Comparison of ENCODE assay signal across 10 cellular contexts in genomic region chr5:127957183-127957582, GRCh38.
A peak's percentile ranks its signal among the peaks of the same experiment; 100 is the strongest.
DNase-seq lines count a peak whose midpoint lies in the region; TF ChIP-seq lines count a peak whose summit lies in the region.
"Had no signal": no experiment of that assay in that cellular context is flagged by ENCODE, and none has a peak within 500 bp of the region (broad histone marks: within the 10 kb centered on the region; RNA-seq: fewer than 3 reads in every experiment).

No MANE protein-coding gene starts in this region.

- no peak overlapping the region for H3K4me3 ChIP-seq in astrocyte of the spinal cord (ENCODE audit: low read depth, low read length)
- no peak overlapping the region for H3K4me3 ChIP-seq in esophagus squamous epithelium
- H3K4me3 ChIP-seq: lung had no signal

- no peaks in the 10 kb centered on the region for H3K27me3 Mint-ChIP-seq in HFFc6 (ENCODE audit: insufficient read depth)

- no peaks in the 10 kb centered on the region for H3K9me3 Mint-ChIP-seq in HFFc6

- H3K9me3 ChIP-seq in esophagus squamous epithelium = no peaks in the 10 kb centered on the region

- H3K4me1 ChIP-seq in esophagus squamous epithelium = peaks cover 0 to 31% (median 11%) of the 10 kb centered on the region in 3 donors

- no peaks in the 10 kb centered on the region for H3K36me3 ChIP-seq in esophagus squamous epithelium

- DNase-seq in HFFc6 = peak; percentile 67
- DNase-seq in astrocyte of the spinal cord (ENCODE audit: low read depth, low spot score) = peak; percentile 74
- DNase-seq in iPS-NIHi11 (ENCODE audit: low spot score) = peak; percentile 9
- DNase-seq in NCI-H2081 treated with DMSO at 0.1 percent for 48 hours (lab: John Stamatoyannopoulos, UW) = no peak
- DNase-seq in HPDE6-E6E7 (ENCODE audit: extremely low spot score) = no peak
- no peak for DNase-seq in activated naive CD4-positive, alpha-beta T cell treated with anti-CD3 and anti-CD28 coated beads, Interleukin-2, amount 50 U/mL, for 16 hours
- DNase-seq in esophagus squamous epithelium (lab: John Stamatoyannopoulos, UW) = no peak
- DNase-seq: stimulated activated CD4-positive, alpha-beta T cell treated with anti-CD3 and anti-CD28 coated beads, Interleukin-2, amount 100 ng/mL, for 48 hours had no signal

- H3K4me1 Mint-ChIP-seq in HFFc6 (ENCODE audit: low read depth) = peaks cover 37% of the 10 kb centered on the region

- H3K4me3 Mint-ChIP-seq in HFFc6 = no peak overlapping the region

- peak overlapping the region; percentile 4; the same call in 1 of the 2 replicates for H3K27ac Mint-ChIP-seq in HFFc6

- H3K27me3 ChIP-seq in esophagus squamous epithelium = no peaks in the 10 kb centered on the region

- no peak for TF ChIP-seq CTCF in 22Rv1 (IDR thresholded peaks at IDR 0.05)
- TF ChIP-seq CTCF in HFFc6 (IDR thresholded peaks at IDR 0.05) = no peak
- peak; percentile 13 for TF ChIP-seq CTCF in astrocyte of the spinal cord (IDR thresholded peaks at IDR 0.05; ENCODE audit: low read depth, low read length)
- TF ChIP-seq CTCF in esophagus squamous epithelium (IDR thresholded peaks at IDR 0.05) = no peak

- 25 to 33% methylated on average over 2 of the region's 2 CpGs for WGBS in esophagus squamous epithelium, 2 donors

- H3K36me3 Mint-ChIP-seq in HFFc6 (ENCODE audit: low read depth) = peaks cover 7% of the 10 kb centered on the region; the same call in 1 of the 2 replicates

- intact Hi-C loops in esophagus squamous epithelium (cut with DNase I) = no loop called here

- no peak for TF ChIP-seq POLR2A in esophagus squamous epithelium (IDR thresholded peaks at IDR 0.05)

- in situ Hi-C loops in astrocyte of the spinal cord (cut with HindIII; ENCODE audit: low sequenced_read_pairs) = no loop called here

- H3K27ac ChIP-seq in 22Rv1 = peak overlapping the region; percentile 93
- H3K27ac ChIP-seq in esophagus squamous epithelium = no peak overlapping the region

Comparison
In these comparisons a context has a peak if more than half of its experiments do, and no peak if none do; other contexts are left out.
1. DNase-seq: peak in HFFc6 (single experiment), astrocyte of the spinal cord (single experiment) and iPS-NIHi11 (single experiment); none in NCI-H2081 treated with DMSO at 0.1 percent for 48 hours (single experiment), HPDE6-E6E7 (single experiment), activated naive CD4-positive, alpha-beta T cell treated with anti-CD3 and anti-CD28 coated beads, Interleukin-2, amount 50 U/mL, for 16 hours (single experiment) and esophagus squamous epithelium (single experiment).